17 cellular contexts compared by ENCODE assay signal in genomic region chr4:43496188-43496587, GRCh38.
DNase-seq lines count a peak whose midpoint lies in the region; ATAC-seq and TF ChIP-seq lines count a peak whose summit lies in the region.
"Had no signal": no experiment of that assay in that cellular context is flagged by ENCODE, and none has a peak within 500 bp of the region (broad histone marks: within the 10 kb centered on the region; RNA-seq: fewer than 3 reads in every experiment).

No MANE protein-coding gene starts in this region.

- no peak overlapping the region for H3K4ac ChIP-seq in mesenchymal stem cell (ENCODE audit: low read depth in 1 of 2, low read length in 2 of 2)

- H2AFZ ChIP-seq in SK-N-SH (ENCODE audit: low read depth): peak overlapping the region; percentile 7; the same call in 1 of the 2 replicates
- peak overlapping the region; percentile 71 for H2AFZ ChIP-seq in OCI-LY1 (ENCODE audit: low read length)
- H2AFZ ChIP-seq in mesenchymal stem cell (ENCODE audit: low read depth, low read length): no peak overlapping the region

- no peaks in the 10 kb centered on the region for H3K79me2 ChIP-seq in SK-N-SH (ENCODE audit: insufficient read depth)
- H3K79me2 ChIP-seq in OCI-LY1 (ENCODE audit: insufficient read depth, low read length): no peaks in the 10 kb centered on the region

- H2BK15ac ChIP-seq in mesenchymal stem cell (ENCODE audit: low read depth, poor library complexity, severe bottlenecking): no peak overlapping the region

- CTCF ChIA-PET in SK-N-SH (lab: Yijun Ruan, JAX): interaction anchor here (0.5 kb wide), 1 partner anchor 460 kb away, joined by 3 read pairs; no protein-coding TSS in a partner anchor

- H2BK120ac ChIP-seq in mesenchymal stem cell (ENCODE audit: low read depth, low read length): no peak overlapping the region

- H2BK12ac ChIP-seq in mesenchymal stem cell (ENCODE audit: low read length in 2 of 2): no peak overlapping the region

- no peak overlapping the region for H3K9ac ChIP-seq in SK-N-SH
- H3K9ac ChIP-seq in OCI-LY1 (ENCODE audit: low read length): no peak overlapping the region
- H3K9ac ChIP-seq in mesenchymal stem cell (ENCODE audit: low read length): no peak overlapping the region

- H4K20me1 ChIP-seq in SK-N-SH (ENCODE audit: insufficient read depth) (no peaks in the 10 kb centered on the region), OCI-LY1 (ENCODE audit: insufficient read depth, low read length) (no peaks in the 10 kb centered on the region)

- H3K4me1 Mint-ChIP-seq in stimulated activated naive B cell treated with anti-CD40 and anti-IgM and Interleukin-4, amounts not matched to agents 10 μg/mL and 1 μg/mL and 100 μg/mL, for 72 hours: peaks cover 2 to 6% of the 10 kb centered on the region in 2 donors
- no peaks in the 10 kb centered on the region for H3K4me1 Mint-ChIP-seq in immature natural killer cell
- H3K4me1 Mint-ChIP-seq: CD4-positive, CD25-positive, alpha-beta regulatory T cell had no signal

- no peak for TF ChIP-seq EP300 in SK-N-SH (IDR thresholded peaks at IDR 0.05; ENCODE audit: borderline replicate concordance in 1 of 2, low read depth in 1 of 2, low read length in 1 of 2)

- no peak overlapping the region for H3K27ac ChIP-seq in SK-N-SH (ENCODE audit: low read depth in 2 of 2, low read length in 1 of 2)
- H3K27ac ChIP-seq in OCI-LY1 (ENCODE audit: low read depth, low read length, poor library complexity, severe bottlenecking): no peak overlapping the region
- no peak overlapping the region for H3K27ac ChIP-seq in mesenchymal stem cell (ENCODE audit: low read length, poor library complexity, severe bottlenecking)
- H3K27ac ChIP-seq: gastrocnemius medialis had no signal

- no peak overlapping the region for H3K4me2 ChIP-seq in SK-N-SH
- H3K4me2 ChIP-seq in OCI-LY1 (ENCODE audit: low read length): peak overlapping the region; percentile 33
- no peak overlapping the region for H3K4me2 ChIP-seq in mesenchymal stem cell (ENCODE audit: low read length, poor library complexity, severe bottlenecking)

- no peak overlapping the region for H2BK5ac ChIP-seq in mesenchymal stem cell (ENCODE audit: low read depth, low read length, poor library complexity, severe bottlenecking)

- no peaks in the 10 kb centered on the region for H3K79me1 ChIP-seq in mesenchymal stem cell (replicated peaks; ENCODE audit: low read length, poor library complexity, severe bottlenecking)

- H3K4me3 ChIP-seq in SK-N-SH (ENCODE audit: low read depth in 2 of 2, low read length in 1 of 2): peak overlapping the region in 1 of 2 experiments; percentile 6; a peak in 1 of 4 replicates
- peak overlapping the region; percentile 15 for H3K4me3 ChIP-seq in OCI-LY1 (ENCODE audit: low read depth, low read length, poor library complexity, severe bottlenecking)
- H3K4me3 ChIP-seq in mesenchymal stem cell (ENCODE audit: insufficient read depth in 1 of 2, low read depth in 1 of 2, low read length in 2 of 2): no peak overlapping the region
- H3K4me3 ChIP-seq: gastrocnemius medialis, lung had no signal

- H3F3A ChIP-seq in SK-N-SH (replicated peaks; ENCODE audit: insufficient read depth): no peaks in the 10 kb centered on the region
- no peaks in the 10 kb centered on the region for H3F3A ChIP-seq in OCI-LY1 (ENCODE audit: insufficient read depth, low read length)

- no peak overlapping the region for H3K23ac ChIP-seq in mesenchymal stem cell (ENCODE audit: low read length in 2 of 2)

- no peaks in the 10 kb centered on the region for H3K27me3 Mint-ChIP-seq in stimulated activated naive B cell treated with anti-CD40 and anti-IgM and Interleukin-4, amounts not matched to agents 10 μg/mL and 1 μg/mL and 100 μg/mL, for 72 hours
- H3K27me3 Mint-ChIP-seq in immature natural killer cell (ENCODE audit: low read depth in 3 of 3): no peaks in the 10 kb centered on the region
- H3K27me3 Mint-ChIP-seq: CD4-positive, CD25-positive, alpha-beta regulatory T cell; effector memory CD8-positive, alpha-beta T cell had no signal

- no peak overlapping the region for H4K91ac ChIP-seq in mesenchymal stem cell (ENCODE audit: low read length)

- H3K9me3 ChIP-seq in SK-N-SH (no peaks in the 10 kb centered on the region), OCI-LY1 (ENCODE audit: low read length) (no peaks in the 10 kb centered on the region), mesenchymal stem cell (ENCODE audit: control insufficient read depth, low read length) (no peaks in the 10 kb centered on the region)
- H3K9me3 ChIP-seq: gastrocnemius medialis had no signal

- peak overlapping the region in 1 of 2 donors; percentile 37 for H3K4me3 Mint-ChIP-seq in stimulated activated naive B cell treated with anti-CD40 and anti-IgM and Interleukin-4, amounts not matched to agents 10 μg/mL and 1 μg/mL and 100 μg/mL, for 72 hours
- H3K4me3 Mint-ChIP-seq in immature natural killer cell: no peak overlapping the region
- H3K4me3 Mint-ChIP-seq: CD4-positive, CD25-positive, alpha-beta regulatory T cell; effector memory CD8-positive, alpha-beta T cell; HFFc6 had no signal

- DNase-seq in SK-N-SH: no peak
- peak; percentile 37 for DNase-seq in H4 (ENCODE audit: low spot score)
- DNase-seq in stimulated activated naive B cell treated with anti-CD40 and anti-IgM and Interleukin-4, amounts not matched to agents 10 μg/mL and 1 μg/mL and 100 μg/mL, for 72 hours: no peak
- no peak for DNase-seq in effector CD4-positive, alpha-beta T cell
- no peak for DNase-seq in mesenchymal stem cell
- no peak for DNase-seq in immature natural killer cell
- DNase-seq: 8988T; activated CD4-positive, alpha-beta T cell treated with anti-CD3 and anti-CD28 coated beads, Interleukin-2, amount 50 U/mL, for 1 hour; CD4-positive, CD25-positive, alpha-beta regulatory T cell; effector memory CD8-positive, alpha-beta T cell; EL; gastrocnemius medialis; HFFc6; substantia nigra had no signal

- H3K36me3 Mint-ChIP-seq in stimulated activated naive B cell treated with anti-CD40 and anti-IgM and Interleukin-4, amounts not matched to agents 10 μg/mL and 1 μg/mL and 100 μg/mL, for 72 hours: no peaks in the 10 kb centered on the region
- no peaks in the 10 kb centered on the region for H3K36me3 Mint-ChIP-seq in immature natural killer cell
- H3K36me3 Mint-ChIP-seq: CD4-positive, CD25-positive, alpha-beta regulatory T cell had no signal

- H3K4me1 ChIP-seq in SK-N-SH (ENCODE audit: control insufficient read depth in 1 of 2, insufficient read depth in 2 of 2, low read depth in 1 of 2, low read length in 1 of 2): no peaks in the 10 kb centered on the region
- peaks cover 11% of the 10 kb centered on the region for H3K4me1 ChIP-seq in OCI-LY1 (ENCODE audit: insufficient read depth, low read length, severe bottlenecking)
- H3K4me1 ChIP-seq in mesenchymal stem cell (ENCODE audit: control insufficient read depth, insufficient read depth, low read depth, low read length): no peaks in the 10 kb centered on the region
- H3K4me1 ChIP-seq: gastrocnemius medialis had no signal

- H3K9me3 Mint-ChIP-seq in stimulated activated naive B cell treated with anti-CD40 and anti-IgM and Interleukin-4, amounts not matched to agents 10 μg/mL and 1 μg/mL and 100 μg/mL, for 72 hours: no peaks in the 10 kb centered on the region
- peaks cover 6 to 37% (median 12%) of the 10 kb centered on the region in 6 donors for H3K9me3 Mint-ChIP-seq in immature natural killer cell

- H3K27me3 ChIP-seq in SK-N-SH (ENCODE audit: insufficient read depth) (no peaks in the 10 kb centered on the region), OCI-LY1 (ENCODE audit: insufficient read depth, low read length) (no peaks in the 10 kb centered on the region), mesenchymal stem cell (ENCODE audit: control insufficient read depth in 1 of 2, insufficient read depth in 1 of 2, low read length in 2 of 2) (no peaks in the 10 kb centered on the region)
- H3K27me3 ChIP-seq: gastrocnemius medialis had no signal

- no peak for ATAC-seq in SK-N-SH treated with all-trans-retinoic acid at 6 μM for 48 hours
- no peak for ATAC-seq in stimulated activated naive B cell treated with anti-CD40 and anti-IgM and Interleukin-4, amounts not matched to agents 10 μg/mL and 1 μg/mL and 100 μg/mL, for 72 hours (replicated peaks)
- ATAC-seq: effector memory CD8-positive, alpha-beta T cell; gastrocnemius medialis had no signal

- H3K18ac ChIP-seq in mesenchymal stem cell (ENCODE audit: low read depth in 1 of 2, low read length in 2 of 2): no peak overlapping the region

- H3K36me3 ChIP-seq in SK-N-SH (replicated peaks in 1 of 2; ENCODE audit: control insufficient read depth in 1 of 2, insufficient read depth in 2 of 2, low read length in 1 of 2) (no peaks in the 10 kb centered on the region), OCI-LY1 (ENCODE audit: insufficient read depth, low read length) (no peaks in the 10 kb centered on the region), mesenchymal stem cell (ENCODE audit: control insufficient read depth in 1 of 2, insufficient read depth in 2 of 2, low read depth in 1 of 2, low read length in 2 of 2) (no peaks in the 10 kb centered on the region)
- H3K36me3 ChIP-seq: gastrocnemius medialis had no signal

- no peak overlapping the region for H4K8ac ChIP-seq in mesenchymal stem cell (ENCODE audit: low read length)

- H2AK5ac ChIP-seq in mesenchymal stem cell (ENCODE audit: low read length, severe bottlenecking): no peak overlapping the region

- POLR2A ChIA-PET in SK-N-SH (lab: Yijun Ruan, JAX): no interaction called here

- TF ChIP-seq RAD21 in SK-N-SH (IDR thresholded peaks at IDR 0.05; ENCODE audit: low read length): no peak

- H3K9me2 ChIP-seq in SK-N-SH: no peaks in the 10 kb centered on the region
- no peaks in the 10 kb centered on the region for H3K9me2 ChIP-seq in OCI-LY1 (ENCODE audit: low read depth, low read length)

- TF ChIP-seq CTCF in SK-N-SH (IDR thresholded peaks at IDR 0.05): no peak
- no peak for TF ChIP-seq CTCF in OCI-LY1 (IDR thresholded peaks at IDR 0.05; ENCODE audit: low read length)

- H3K27ac Mint-ChIP-seq in stimulated activated naive B cell treated with anti-CD40 and anti-IgM and Interleukin-4, amounts not matched to agents 10 μg/mL and 1 μg/mL and 100 μg/mL, for 72 hours: peak overlapping the region; percentile 9
- no peak overlapping the region for H3K27ac Mint-ChIP-seq in immature natural killer cell
- H3K27ac Mint-ChIP-seq: CD4-positive, CD25-positive, alpha-beta regulatory T cell; effector memory CD8-positive, alpha-beta T cell; HFFc6 had no signal

- no peak overlapping the region for H3K14ac ChIP-seq in mesenchymal stem cell (ENCODE audit: low read length in 2 of 2)

TF ChIP-seq in SK-N-SH, 30 proteins besides CTCF, POLR2A, EP300 and RAD21 (continues in another document):
- TF ChIP-seq SIN3A (IDR thresholded peaks at IDR 0.05; ENCODE audit: borderline replicate concordance, low read depth, low read length) (no peak), POLR2AphosphoS5 (IDR thresholded peaks at IDR 0.05; ENCODE audit: low read depth, low read length) (no peak)

TF ChIP-seq in SK-N-SH treated with all-trans-retinoic acid at 6 μM for 48 hours, 23 proteins besides CTCF, POLR2A, EP300 and RAD21 (continues in another document):
- no peak for TF ChIP-seq TCF4 (CRISPR knock-in tag; IDR thresholded peaks at IDR 0.05; ENCODE audit: borderline replicate concordance)
